18 cellular contexts compared by ENCODE assay signal in the genomic region with DNA sequence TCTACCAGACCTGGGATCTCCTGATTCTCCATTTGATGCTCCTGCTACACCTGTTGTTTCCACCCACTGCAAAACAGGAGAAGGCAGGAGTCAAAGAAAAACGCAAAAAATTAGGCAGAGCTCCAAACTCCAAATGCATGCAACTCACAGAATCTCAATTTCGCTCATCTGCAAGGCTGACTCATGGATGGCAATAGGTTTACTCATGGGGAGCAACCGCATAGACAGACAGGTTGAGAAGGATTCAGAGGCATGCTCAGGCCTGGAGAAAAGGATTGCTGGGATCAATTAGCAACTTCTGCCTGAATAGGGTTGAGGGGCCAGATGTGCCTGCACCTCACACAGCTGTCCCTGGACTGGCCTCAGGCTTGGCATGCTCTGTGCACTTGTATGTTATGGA.
DNase-seq lines count a peak whose midpoint lies in the region.
"Had no signal": no experiment of that assay in that cellular context is flagged by ENCODE, and none has a peak within 500 bp of the region (broad histone marks: within the 10 kb centered on the region; RNA-seq: fewer than 3 reads in every experiment).

No MANE protein-coding gene starts in this region.

- peak; percentile 56 for DNase-seq in AG08396 (ENCODE audit: low spot score)
- DNase-seq in HS-27A (ENCODE audit: low read depth), result peak; percentile 73
- DNase-seq in amniotic stem cell (lab: John Stamatoyannopoulos, UW), result peak; percentile 89
- peak; percentile 62 for DNase-seq in fibroblast of the conjunctiva (ENCODE audit: low read depth)
- DNase-seq in GM19240 (ENCODE audit: insufficient read length, low spot score), result no peak
- DNase-seq in NCI-H69 (lab: John Stamatoyannopoulos, UW), result no peak
- no peak for DNase-seq in amygdala (lab: John Stamatoyannopoulos, UW)
- DNase-seq in C1 segment of cervical spinal cord (lab: John Stamatoyannopoulos, UW), result no peak
- DNase-seq: activated CD4-positive, CD25-positive, alpha-beta regulatory T cell; activated CD8-positive, alpha-beta memory T cell treated with anti-CD3 and anti-CD28 coated beads for 24 hours; dorsolateral prefrontal cortex; H9; left ventricle myocardium superior; posterior cingulate gyrus; RPMI8226; spleen; stimulated activated naive CD8-positive, alpha-beta T cell treated with anti-CD3 and anti-CD28 coated beads, Interleukin-15, Interleukin-2, amounts not matched to agents 100 U/mL and 50 U/mL, for 24 hours; upper lobe of right lung had no signal

Comparison
In these comparisons a context has a peak if more than half of its experiments do, and no peak if none do; other contexts are left out.
1. DNase-seq: peak in AG08396 (single experiment), HS-27A (single experiment), amniotic stem cell (single experiment) and fibroblast of the conjunctiva (single experiment); none in GM19240 (single experiment), NCI-H69 (single experiment), amygdala (0 of 56) and C1 segment of cervical spinal cord (0 of 14).